ENCODE assay signal across 10 cellular contexts in the genomic region with DNA sequence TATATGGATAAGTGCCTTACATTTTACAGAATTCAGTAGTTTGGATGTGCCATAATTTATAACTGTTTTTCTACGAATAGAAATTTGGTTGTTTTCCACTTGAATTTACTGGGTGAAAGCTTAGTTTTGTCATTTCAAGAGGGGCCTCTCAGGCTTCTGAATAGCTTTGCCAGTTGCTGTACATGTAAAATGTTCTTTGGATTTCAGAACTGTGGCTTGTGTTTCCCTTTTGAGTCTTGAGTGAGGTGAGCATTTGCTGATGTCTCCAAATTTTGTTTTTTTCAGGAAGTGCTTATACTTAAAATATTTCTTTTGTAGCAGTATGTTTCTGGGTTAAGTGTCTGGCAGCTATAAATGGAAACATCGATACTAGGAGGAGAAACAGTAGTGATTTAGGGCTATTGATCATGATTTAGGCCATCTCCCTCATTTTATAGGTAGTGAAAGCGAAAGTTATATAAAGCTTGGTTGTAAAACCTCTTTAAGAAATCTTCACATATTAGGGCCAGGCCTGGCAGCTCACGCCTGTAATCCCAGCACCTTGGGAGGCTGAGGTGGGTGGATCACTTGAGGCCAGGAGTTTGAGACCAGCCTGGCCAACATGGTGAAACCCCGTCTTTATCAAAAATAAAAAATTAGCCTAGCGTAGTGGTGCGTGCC. TPM values are rescaled to one million over a fixed set of nuclear protein-coding genes. Genes with fewer than 3 reads are reported as not detected.
DNase-seq lines count a peak whose midpoint lies in the region; ATAC-seq and TF ChIP-seq lines count a peak whose summit lies in the region.
"Had no signal": no experiment of that assay in that cellular context is flagged by ENCODE, and none has a peak within 500 bp of the region (broad histone marks: within the 10 kb centered on the region; RNA-seq: fewer than 3 reads in every experiment).

No MANE protein-coding gene starts in this region.

- peaks cover 15% of the 10 kb centered on the region for H3K4me1 ChIP-seq in CD4-positive, CD25-positive, alpha-beta regulatory T cell (ENCODE audit: control insufficient read depth, insufficient read depth, low read length, poor library complexity, severe bottlenecking)

- no peaks in the 10 kb centered on the region for H3K9me3 ChIP-seq in CD4-positive, CD25-positive, alpha-beta regulatory T cell (ENCODE audit: control insufficient read depth in 2 of 2, low read length in 2 of 2)

- peak overlapping the region; percentile 59 to 95 (median 76) for H3K27ac Mint-ChIP-seq in CD4-positive, CD25-positive, alpha-beta regulatory T cell
- peak overlapping the region; percentile 80 for H3K27ac Mint-ChIP-seq in activated naive CD8-positive, alpha-beta T cell
- peak overlapping the region in 8 of 10 donors; percentile 44 to 77 (median 67) for H3K27ac Mint-ChIP-seq in naive thymus-derived CD8-positive, alpha-beta T cell
- no peak overlapping the region for H3K27ac Mint-ChIP-seq in nephron progenitor cell

- H3K4me1 Mint-ChIP-seq in CD4-positive, CD25-positive, alpha-beta regulatory T cell, result peaks cover 22 to 68% (median 48%) of the 10 kb centered on the region in 4 donors
- H3K4me1 Mint-ChIP-seq in activated naive CD8-positive, alpha-beta T cell (ENCODE audit: low read depth), result peaks cover 55% of the 10 kb centered on the region
- H3K4me1 Mint-ChIP-seq in naive thymus-derived CD8-positive, alpha-beta T cell, result peaks cover 28 to 64% (median 47%) of the 10 kb centered on the region in 4 donors
- peaks cover 49% of the 10 kb centered on the region for H3K4me1 Mint-ChIP-seq in nephron progenitor cell

- no peak for ATAC-seq in CD4-positive, CD25-positive, alpha-beta regulatory T cell (ENCODE audit: low read depth in 2 of 2)
- ATAC-seq in GM21515 (IDR thresholded peaks at IDR 0.05; ENCODE audit: unreplicated experiment) (peak; percentile 47), HG02623 (IDR thresholded peaks at IDR 0.05; ENCODE audit: unreplicated experiment) (no peak)
- no peak for ATAC-seq in naive thymus-derived CD8-positive, alpha-beta T cell

- no peaks in the 10 kb centered on the region for H3K27me3 Mint-ChIP-seq in CD4-positive, CD25-positive, alpha-beta regulatory T cell
- no peaks in the 10 kb centered on the region for H3K27me3 Mint-ChIP-seq in activated naive CD8-positive, alpha-beta T cell
- H3K27me3 Mint-ChIP-seq in naive thymus-derived CD8-positive, alpha-beta T cell, result no peaks in the 10 kb centered on the region
- no peaks in the 10 kb centered on the region for H3K27me3 Mint-ChIP-seq in nephron progenitor cell (ENCODE audit: low read depth, poor library complexity)

- TF ChIP-seq CTCF in nephron progenitor cell (IDR thresholded peaks at IDR 0.05), result no peak

- DNase-seq in CD4-positive, CD25-positive, alpha-beta regulatory T cell, result peak in 1 of 3 donors; percentile 34
- no peak for DNase-seq in naive thymus-derived CD8-positive, alpha-beta T cell
- no peak for DNase-seq in occipital lobe (lab: John Stamatoyannopoulos, UW)
- DNase-seq in kidney glomerular epithelial cell (lab: John Stamatoyannopoulos, UW), result no peak
- no peak for DNase-seq in nephron progenitor cell
- DNase-seq: NCI-H1048; stimulated activated CD4-positive, alpha-beta T cell treated with anti-CD3 and anti-CD28 coated beads, Interleukin-2, amount 100 ng/mL, for 24 hours had no signal

- H3K27ac ChIP-seq in CD4-positive, CD25-positive, alpha-beta regulatory T cell (ENCODE audit: insufficient read depth, low read length, poor library complexity, severe bottlenecking), result no peak overlapping the region

- POLR2A ChIA-PET in naive thymus-derived CD8-positive, alpha-beta T cell (lab: Charles Lee), result no interaction called here

- no peaks in the 10 kb centered on the region for H3K36me3 ChIP-seq in CD4-positive, CD25-positive, alpha-beta regulatory T cell (ENCODE audit: control insufficient read depth, insufficient read depth, low read length)

- H3K9me3 Mint-ChIP-seq in CD4-positive, CD25-positive, alpha-beta regulatory T cell, result no peaks in the 10 kb centered on the region
- H3K9me3 Mint-ChIP-seq in activated naive CD8-positive, alpha-beta T cell (ENCODE audit: low read depth), result no peaks in the 10 kb centered on the region
- peaks cover 0 to 5% (median 0%) of the 10 kb centered on the region in 9 donors for H3K9me3 Mint-ChIP-seq in naive thymus-derived CD8-positive, alpha-beta T cell
- H3K9me3 Mint-ChIP-seq in nephron progenitor cell, result peaks cover 27% of the 10 kb centered on the region

- H3K36me3 Mint-ChIP-seq in CD4-positive, CD25-positive, alpha-beta regulatory T cell, result peaks cover 4% of the 10 kb centered on the region
- peaks cover 3% of the 10 kb centered on the region for H3K36me3 Mint-ChIP-seq in activated naive CD8-positive, alpha-beta T cell
- H3K36me3 Mint-ChIP-seq in naive thymus-derived CD8-positive, alpha-beta T cell, result peaks cover 0 to 9% (median 3%) of the 10 kb centered on the region in 3 donors
- H3K36me3 Mint-ChIP-seq in nephron progenitor cell (ENCODE audit: low read depth), result peaks cover 24% of the 10 kb centered on the region

- peak overlapping the region; percentile 29 for H3K4me3 ChIP-seq in CD4-positive, CD25-positive, alpha-beta regulatory T cell (ENCODE audit: low read depth, low read length)

- H3K27me3 ChIP-seq in CD4-positive, CD25-positive, alpha-beta regulatory T cell (ENCODE audit: control insufficient read depth, insufficient read depth, low read length), result no peaks in the 10 kb centered on the region

- peak overlapping the region; percentile 10 to 44 (median 32) for H3K4me3 Mint-ChIP-seq in CD4-positive, CD25-positive, alpha-beta regulatory T cell
- H3K4me3 Mint-ChIP-seq in activated naive CD8-positive, alpha-beta T cell, result peak overlapping the region; percentile 6
- peak overlapping the region in 6 of 10 donors; percentile 2 to 54 (median 19) for H3K4me3 Mint-ChIP-seq in naive thymus-derived CD8-positive, alpha-beta T cell
- H3K4me3 Mint-ChIP-seq in nephron progenitor cell, result no peak overlapping the region

RNA-seq across cellular contexts. Expression of a gene that starts 9.2 kb away (rescaled TPM):
- total RNA-seq in CD4-positive, CD25-positive, alpha-beta regulatory T cell, result 23.3 TPM
- 1 to 10 TPM; 2.6 to 3.9 (median 3.1) TPM for polyA plus RNA-seq in CD4-positive, CD25-positive, alpha-beta regulatory T cell
- total RNA-seq in naive thymus-derived CD8-positive, alpha-beta T cell, result 10 to 100 TPM; 18.8 to 19.1 TPM
- 1 to 10 TPM; 4.3 to 8.3 (median 4.8) TPM for polyA plus RNA-seq in naive thymus-derived CD8-positive, alpha-beta T cell
- 46.3 TPM for total RNA-seq in occipital lobe
